ENCODE assay signal across 1 cellular context in the genomic region with DNA sequence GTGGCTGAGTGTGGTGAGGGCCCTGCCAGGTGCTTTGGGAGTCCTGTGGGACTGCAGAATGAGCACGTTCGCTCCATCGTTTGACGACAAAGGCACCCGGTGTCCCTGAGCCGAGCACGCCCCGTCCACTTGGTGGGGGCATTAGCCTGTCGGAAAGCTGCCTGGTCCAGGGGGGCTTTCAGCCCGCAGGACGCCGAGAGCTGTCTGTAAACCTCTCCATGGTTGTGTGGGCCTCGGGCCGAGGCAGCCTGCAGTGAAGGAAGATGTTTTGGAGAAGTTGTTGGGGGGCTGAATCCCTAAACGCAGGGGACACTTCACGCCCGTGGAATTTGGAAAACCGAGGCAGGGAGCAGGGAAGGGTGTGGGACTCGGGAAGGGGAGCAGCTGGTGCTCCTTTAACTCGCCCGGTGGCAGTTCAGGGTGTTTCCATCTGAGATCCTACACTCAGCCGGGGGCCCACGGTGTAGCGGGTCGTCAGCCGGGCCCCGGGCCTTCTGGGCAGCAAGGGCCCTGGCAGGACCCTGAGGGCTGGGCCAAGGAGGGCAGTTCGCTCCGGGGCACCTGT.
TF ChIP-seq lines count a peak whose summit lies in the region.

No MANE protein-coding gene starts in this region.

TF ChIP-seq in WTC11, 78 proteins besides CTCF, POLR2A, EP300 and RAD21 (continued from another document):
- TF ChIP-seq ZNF532 (CRISPR knock-in tag; IDR thresholded peaks at IDR 0.05; ENCODE audit: borderline replicate concordance), result no peak
- no peak for TF ChIP-seq ZBTB43 (CRISPR knock-in tag; IDR thresholded peaks at IDR 0.05)
- TF ChIP-seq, protein P1, sequence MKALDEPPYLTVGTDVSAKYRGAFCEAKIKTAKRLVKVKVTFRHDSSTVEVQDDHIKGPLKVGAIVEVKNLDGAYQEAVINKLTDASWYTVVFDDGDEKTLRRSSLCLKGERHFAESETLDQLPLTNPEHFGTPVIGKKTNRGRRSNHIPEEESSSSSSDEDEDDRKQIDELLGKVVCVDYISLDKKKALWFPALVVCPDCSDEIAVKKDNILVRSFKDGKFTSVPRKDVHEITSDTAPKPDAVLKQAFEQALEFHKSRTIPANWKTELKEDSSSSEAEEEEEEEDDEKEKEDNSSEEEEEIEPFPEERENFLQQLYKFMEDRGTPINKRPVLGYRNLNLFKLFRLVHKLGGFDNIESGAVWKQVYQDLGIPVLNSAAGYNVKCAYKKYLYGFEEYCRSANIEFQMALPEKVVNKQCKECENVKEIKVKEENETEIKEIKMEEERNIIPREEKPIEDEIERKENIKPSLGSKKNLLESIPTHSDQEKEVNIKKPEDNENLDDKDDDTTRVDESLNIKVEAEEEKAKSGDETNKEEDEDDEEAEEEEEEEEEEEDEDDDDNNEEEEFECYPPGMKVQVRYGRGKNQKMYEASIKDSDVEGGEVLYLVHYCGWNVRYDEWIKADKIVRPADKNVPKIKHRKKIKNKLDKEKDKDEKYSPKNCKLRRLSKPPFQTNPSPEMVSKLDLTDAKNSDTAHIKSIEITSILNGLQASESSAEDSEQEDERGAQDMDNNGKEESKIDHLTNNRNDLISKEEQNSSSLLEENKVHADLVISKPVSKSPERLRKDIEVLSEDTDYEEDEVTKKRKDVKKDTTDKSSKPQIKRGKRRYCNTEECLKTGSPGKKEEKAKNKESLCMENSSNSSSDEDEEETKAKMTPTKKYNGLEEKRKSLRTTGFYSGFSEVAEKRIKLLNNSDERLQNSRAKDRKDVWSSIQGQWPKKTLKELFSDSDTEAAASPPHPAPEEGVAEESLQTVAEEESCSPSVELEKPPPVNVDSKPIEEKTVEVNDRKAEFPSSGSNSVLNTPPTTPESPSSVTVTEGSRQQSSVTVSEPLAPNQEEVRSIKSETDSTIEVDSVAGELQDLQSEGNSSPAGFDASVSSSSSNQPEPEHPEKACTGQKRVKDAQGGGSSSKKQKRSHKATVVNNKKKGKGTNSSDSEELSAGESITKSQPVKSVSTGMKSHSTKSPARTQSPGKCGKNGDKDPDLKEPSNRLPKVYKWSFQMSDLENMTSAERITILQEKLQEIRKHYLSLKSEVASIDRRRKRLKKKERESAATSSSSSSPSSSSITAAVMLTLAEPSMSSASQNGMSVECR (CRISPR knock-in tag; IDR thresholded peaks at IDR 0.05; ENCODE audit: borderline replicate concordance), result no peak
- TF ChIP-seq TEAD1 (CRISPR knock-in tag; IDR thresholded peaks at IDR 0.05), result no peak
- TF ChIP-seq ZBTB21 (CRISPR knock-in tag; IDR thresholded peaks at IDR 0.05; ENCODE audit: borderline replicate concordance), result no peak
- TF ChIP-seq TCF7 (CRISPR knock-in tag; IDR thresholded peaks at IDR 0.05; ENCODE audit: low read depth), result no peak
TF ChIP-seq in WTC11: peak in this region for 0.
